Comparison of ENCODE assay signal across 31 cellular contexts in genomic region chr11:124072147-124072546, GRCh38. TPM values are rescaled to one million over a fixed set of nuclear protein-coding genes. Genes with fewer than 3 reads are reported as not detected.
"Had no signal": no experiment of that assay in that cellular context is flagged by ENCODE, and none has a peak within 500 bp of the region (broad histone marks: within the 10 kb centered on the region; RNA-seq: fewer than 3 reads in every experiment).

No MANE protein-coding gene starts in this region.

- H3K27ac Mint-ChIP-seq: immature natural killer cell; mesothelial cell of epicardium; natural killer cell; nephron progenitor cell; stimulated activated naive CD8-positive, alpha-beta T cell treated with anti-CD3 and anti-CD28 coated beads, Interleukin-15, amount 100 ng/mL, for 72 hours; type B pancreatic cell had no signal

- H3K9me3 ChIP-seq: left ventricle myocardium inferior, pancreas, psoas muscle, sigmoid colon, spleen, tibial nerve, uterus had no signal

- H3K4me1 ChIP-seq: psoas muscle, uterus had no signal

- DNase-seq: immature natural killer cell; left ventricle myocardium inferior; naive B cell; natural killer cell; nephron progenitor cell; pancreas; posterior cingulate gyrus; psoas muscle; sigmoid colon; small intestine; spleen; stimulated activated CD4-positive, alpha-beta T cell treated with anti-CD3 and anti-CD28 coated beads, Interleukin-1b, Interleukin-23, amount 100 ng/mL, for 48 hours; stimulated activated CD4-positive, alpha-beta T cell treated with anti-CD3 and anti-CD28 coated beads, Interleukin-2, amount 100 ng/mL, for 48 hours; stimulated activated CD4-positive, alpha-beta T cell treated with anti-CD3 and anti-CD28 coated beads, Interleukin-4, amount 100 ng/mL, for 4 hours; stimulated activated CD8-positive, alpha-beta memory T cell treated with anti-CD3 and anti-CD28 coated beads, Interleukin-4, amount 100 ng/mL, for 48 hours; stimulated activated naive CD4-positive, alpha-beta T cell treated with Interleukin-2 at 50 U/mL for 16 hours; stimulated activated naive CD8-positive, alpha-beta T cell treated with anti-CD3 and anti-CD28 coated beads, Interleukin-15, amount 100 ng/mL, for 72 hours; uterus had no signal

- H3K4me3 Mint-ChIP-seq: immature natural killer cell; mesothelial cell of epicardium; naive B cell; natural killer cell; nephron progenitor cell; stimulated activated memory B cell treated with anti-CD40 and anti-IgM and Interleukin-4, amounts not matched to agents 10 μg/mL and 1 μg/mL and 100 μg/mL, for 72 hours; stimulated activated naive CD8-positive, alpha-beta T cell treated with anti-CD3 and anti-CD28 coated beads, Interleukin-15, amount 100 ng/mL, for 72 hours; type B pancreatic cell had no signal

- H3K27ac ChIP-seq: left ventricle myocardium inferior, pancreas, psoas muscle, sigmoid colon, spleen, tibial nerve, uterus had no signal

- FAIRE-seq: islet of Langerhans, pancreas, small intestine had no signal

- ATAC-seq: natural killer cell; stimulated activated memory B cell treated with anti-CD40 and anti-IgM and Interleukin-4, amounts not matched to agents 10 μg/mL and 1 μg/mL and 100 μg/mL, for 72 hours; stimulated activated naive CD8-positive, alpha-beta T cell treated with anti-CD3 and anti-CD28 coated beads, Interleukin-15, amount 100 ng/mL, for 72 hours had no signal

- H3K36me3 ChIP-seq: left ventricle myocardium inferior, pancreas, sigmoid colon, spleen, tibial nerve, uterus had no signal

- H3K4me3 ChIP-seq: left ventricle myocardium inferior, lung, pancreas, psoas muscle, sigmoid colon, spleen, tibial nerve, uterus had no signal

- H3K27me3 ChIP-seq: pancreas, uterus had no signal

- H3K36me3 Mint-ChIP-seq: immature natural killer cell; mesothelial cell of epicardium; naive B cell; natural killer cell; stimulated activated memory B cell treated with anti-CD40 and anti-IgM and Interleukin-4, amounts not matched to agents 10 μg/mL and 1 μg/mL and 100 μg/mL, for 72 hours; type B pancreatic cell had no signal

- H3K9me3 Mint-ChIP-seq: immature natural killer cell; mesothelial cell of epicardium; naive B cell; natural killer cell; nephron progenitor cell; stimulated activated memory B cell treated with anti-CD40 and anti-IgM and Interleukin-4, amounts not matched to agents 10 μg/mL and 1 μg/mL and 100 μg/mL, for 72 hours; stimulated activated naive CD8-positive, alpha-beta T cell treated with anti-CD3 and anti-CD28 coated beads, Interleukin-15, amount 100 ng/mL, for 72 hours; type B pancreatic cell had no signal

RNA-seq across cellular contexts. Expression of gene OR10G7, which starts 31.0 kb away (rescaled TPM):
- total RNA-seq: kidney epithelial cell, left ventricle myocardium inferior, lower leg skin, lung, mesothelial cell of epicardium, mononuclear cell, natural killer cell, osteoblast, pancreas, psoas muscle, sigmoid colon, spleen, temporal lobe, tibial nerve, ureter, uterus had no signal
- polyA plus RNA-seq: immature natural killer cell, lung, psoas muscle, sigmoid colon, small intestine, spleen, thymus had no signal

RNA-seq across cellular contexts. Expression of gene OR10G8, which starts 45.5 kb away (rescaled TPM):
- total RNA-seq: kidney epithelial cell, left ventricle myocardium inferior, lower leg skin, lung, mesothelial cell of epicardium, mononuclear cell, natural killer cell, osteoblast, psoas muscle, sigmoid colon, spleen, temporal lobe, tibial nerve, ureter, uterus had no signal
- polyA plus RNA-seq: immature natural killer cell, lung, pancreas, psoas muscle, sigmoid colon, small intestine, spleen, thymus had no signal

RNA-seq across cellular contexts. Expression of gene OR10G9, which starts 49.3 kb away (rescaled TPM):
- total RNA-seq: kidney epithelial cell, left ventricle myocardium inferior, lower leg skin, lung, mesothelial cell of epicardium, mononuclear cell, natural killer cell, osteoblast, psoas muscle, sigmoid colon, spleen, temporal lobe, tibial nerve, ureter had no signal
- polyA plus RNA-seq: immature natural killer cell, lung, psoas muscle, sigmoid colon, small intestine, spleen, thymus had no signal

RNA-seq across cellular contexts. Expression of gene OR10G4, which starts 59.4 kb away (rescaled TPM):
- total RNA-seq: kidney epithelial cell, left ventricle myocardium inferior, lower leg skin, lung, mesothelial cell of epicardium, mononuclear cell, natural killer cell, osteoblast, psoas muscle, spleen, temporal lobe, tibial nerve, ureter had no signal
- polyA plus RNA-seq: immature natural killer cell, lung, psoas muscle, small intestine, spleen had no signal
